In the genomic region with DNA sequence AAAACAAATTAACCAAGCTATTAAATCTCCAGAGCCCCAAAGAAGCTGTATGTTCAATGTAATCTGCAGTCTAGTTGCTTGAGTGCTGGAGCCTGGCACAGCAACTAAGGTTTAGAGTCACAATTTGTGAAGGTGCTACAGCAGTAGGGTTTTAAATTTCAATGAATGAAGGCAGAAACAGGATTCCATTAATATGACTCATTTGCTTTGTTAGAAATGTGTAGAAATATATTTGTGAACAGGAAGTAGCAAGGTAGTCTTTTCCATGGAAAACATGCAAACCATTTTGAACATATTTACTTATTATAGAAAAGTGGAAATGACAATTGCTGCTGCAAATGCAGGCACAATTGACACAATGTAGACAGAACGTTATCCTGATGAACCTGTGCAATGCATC, we compare ENCODE assay signal across 23 cellular contexts.
A peak's percentile ranks its signal among the peaks of the same experiment; 100 is the strongest.
DNase-seq lines count a peak whose midpoint lies in the region; TF ChIP-seq lines count a peak whose summit lies in the region.
"Had no signal": no experiment of that assay in that cellular context is flagged by ENCODE, and none has a peak within 500 bp of the region (broad histone marks: within the 10 kb centered on the region; RNA-seq: fewer than 3 reads in every experiment).

No MANE protein-coding gene starts in this region.

- H3K27me3 ChIP-seq in GM23248 (replicated peaks; ENCODE audit: insufficient read depth) (no peaks in the 10 kb centered on the region; the same call in 1 of the 2 replicates), neural cell (ENCODE audit: insufficient read depth, low read depth, low read length) (no peaks in the 10 kb centered on the region)
- H3K27me3 ChIP-seq: cardiac muscle cell, Peyer's patch, SJSA1, suprapubic skin, uterus had no signal

- H4K20me1 ChIP-seq in GM23248 (ENCODE audit: insufficient read depth) (no peaks in the 10 kb centered on the region), neural cell (ENCODE audit: insufficient read depth) (no peaks in the 10 kb centered on the region)

- no peak overlapping the region for H3K27ac ChIP-seq in GM23248
- no peak overlapping the region for H3K27ac ChIP-seq in neural cell (ENCODE audit: low read length)
- H3K27ac ChIP-seq: cardiac muscle cell, Peyer's patch, SJSA1, suprapubic skin, uterus had no signal

- H3K9me2 ChIP-seq in GM23248 (ENCODE audit: insufficient read depth): no peaks in the 10 kb centered on the region
- H3K9me2 ChIP-seq in neural cell (ENCODE audit: insufficient read depth, low read length): no peaks in the 10 kb centered on the region

- peak; percentile 17 for TF ChIP-seq EP300 in neural cell (conservative IDR thresholded peaks at IDR 0.05; ENCODE audit: poor library complexity, severe bottlenecking)

- no peak overlapping the region for H3K4me3 Mint-ChIP-seq in T-helper 2 cell treated with Interferon-gamma antibody and Interleukin-4, amounts not matched to agents 5 μg/mL and 100 μg/mL, for 36 hours
- H3K4me3 Mint-ChIP-seq: activated CD4-positive, alpha-beta memory T cell treated with anti-CD3 and anti-CD28 coated beads for 36 hours; activated T-helper 17 cell treated with anti-CD3 and anti-CD28 coated beads, Interleukin-2, amount 50 U/mL, for 72 hours; dendritic cell treated with granulocyte-macrophage colony-stimulating factor and Interleukin-4, amounts not matched to agents 40 ng/mL and 50 ng/mL, for 4 days; memory B cell had no signal

- DNase-seq in GM23248 (peak; percentile 1), M059J (ENCODE audit: low read depth) (peak; percentile 12), choroid plexus epithelial cell (ENCODE audit: low read depth) (peak; percentile 1), ACHN (no peak), NCI-H2227 (lab: John Stamatoyannopoulos, UW; ENCODE audit: unreplicated experiment) (no peak)
- DNase-seq in T-helper 2 cell treated with Interferon-gamma antibody and Interleukin-4, amounts not matched to agents 5 μg/mL and 100 μg/mL, for 36 hours (ENCODE audit: low spot score): no peak
- DNase-seq: activated CD4-positive, alpha-beta memory T cell treated with anti-CD3 and anti-CD28 coated beads for 36 hours; activated naive CD4-positive, alpha-beta T cell treated with anti-CD3 and anti-CD28 coated beads, Interleukin-2, amount 50 U/mL, for 16 hours; amniotic stem cell; glutamatergic neuron; left cardiac atrium; NCI-H146; NCI-H524; Peyer's patch; stimulated activated naive CD4-positive, alpha-beta T cell; uterus had no signal

- H3K79me2 ChIP-seq in GM23248 (ENCODE audit: insufficient read depth) (no peaks in the 10 kb centered on the region), neural cell (replicated peaks; ENCODE audit: insufficient read depth, low read length) (no peaks in the 10 kb centered on the region)

- no peak overlapping the region for H3K9ac ChIP-seq in GM23248
- no peak overlapping the region for H3K9ac ChIP-seq in neural cell (ENCODE audit: low read length)

- H3K27ac Mint-ChIP-seq in T-helper 2 cell treated with Interferon-gamma antibody and Interleukin-4, amounts not matched to agents 5 μg/mL and 100 μg/mL, for 36 hours: no peak overlapping the region
- H3K27ac Mint-ChIP-seq: activated CD4-positive, alpha-beta memory T cell treated with anti-CD3 and anti-CD28 coated beads for 36 hours; activated T-helper 17 cell treated with anti-CD3 and anti-CD28 coated beads, Interleukin-2, amount 50 U/mL, for 72 hours; dendritic cell treated with granulocyte-macrophage colony-stimulating factor and Interleukin-4, amounts not matched to agents 40 ng/mL and 50 ng/mL, for 4 days; memory B cell had no signal

- no peaks in the 10 kb centered on the region for H3K4me1 Mint-ChIP-seq in T-helper 2 cell treated with Interferon-gamma antibody and Interleukin-4, amounts not matched to agents 5 μg/mL and 100 μg/mL, for 36 hours (ENCODE audit: low read depth)
- H3K4me1 Mint-ChIP-seq: memory B cell had no signal

- H3K27me3 Mint-ChIP-seq in T-helper 2 cell treated with Interferon-gamma antibody and Interleukin-4, amounts not matched to agents 5 μg/mL and 100 μg/mL, for 36 hours (ENCODE audit: low read depth): no peaks in the 10 kb centered on the region
- H3K27me3 Mint-ChIP-seq: activated CD4-positive, alpha-beta memory T cell treated with anti-CD3 and anti-CD28 coated beads for 36 hours; dendritic cell treated with granulocyte-macrophage colony-stimulating factor and Interleukin-4, amounts not matched to agents 40 ng/mL and 50 ng/mL, for 4 days; memory B cell had no signal

- H3K9me3 ChIP-seq in GM23248 (ENCODE audit: low read depth): no peaks in the 10 kb centered on the region
- no peaks in the 10 kb centered on the region for H3K9me3 ChIP-seq in neural cell (ENCODE audit: low read length)
- H3K9me3 ChIP-seq: Peyer's patch, SJSA1, suprapubic skin, uterus had no signal

- H3K9me3 Mint-ChIP-seq in T-helper 2 cell treated with Interferon-gamma antibody and Interleukin-4, amounts not matched to agents 5 μg/mL and 100 μg/mL, for 36 hours: no peaks in the 10 kb centered on the region
- H3K9me3 Mint-ChIP-seq: activated CD4-positive, alpha-beta memory T cell treated with anti-CD3 and anti-CD28 coated beads for 36 hours; activated T-helper 17 cell treated with anti-CD3 and anti-CD28 coated beads, Interleukin-2, amount 50 U/mL, for 72 hours; dendritic cell treated with granulocyte-macrophage colony-stimulating factor and Interleukin-4, amounts not matched to agents 40 ng/mL and 50 ng/mL, for 4 days; memory B cell had no signal

- WGBS in GM23248 (ENCODE audit: low coverage in 1 of 2, low lambda C conversion rate in 2 of 2, missing lambda C conversion rate in 2 of 2), 2 experiments: 25 to 28% methylated on average over 1 of the region's 1 CpG

- H3K4me2 ChIP-seq in GM23248 (ENCODE audit: unreplicated experiment): no peak overlapping the region
- H3K4me2 ChIP-seq in neural cell (ENCODE audit: low read length): no peak overlapping the region

- H3K36me3 Mint-ChIP-seq in T-helper 2 cell treated with Interferon-gamma antibody and Interleukin-4, amounts not matched to agents 5 μg/mL and 100 μg/mL, for 36 hours (ENCODE audit: low read depth): no peaks in the 10 kb centered on the region
- H3K36me3 Mint-ChIP-seq: activated CD4-positive, alpha-beta memory T cell treated with anti-CD3 and anti-CD28 coated beads for 36 hours; memory B cell had no signal

- H3K36me3 ChIP-seq in GM23248 (ENCODE audit: low read depth): no peaks in the 10 kb centered on the region
- no peaks in the 10 kb centered on the region for H3K36me3 ChIP-seq in neural cell (ENCODE audit: insufficient read depth, low read length)
- H3K36me3 ChIP-seq: cardiac muscle cell, Peyer's patch, SJSA1, suprapubic skin, uterus had no signal

- H3F3A ChIP-seq in GM23248 (ENCODE audit: insufficient read depth) (no peaks in the 10 kb centered on the region), neural cell (ENCODE audit: insufficient read depth, low read length, poor library complexity, severe bottlenecking) (no peaks in the 10 kb centered on the region)

- in situ Hi-C loops in GM23248 (cut with MboI): no loop called here
- in situ Hi-C loops in ACHN (cut with HindIII; ENCODE audit: low pct_ligation_motif_present, low pct_unique_long_range_greater_than_20kb, low sequenced_read_pairs): no loop called here

- no peaks in the 10 kb centered on the region for H3K4me1 ChIP-seq in GM23248 (ENCODE audit: insufficient read depth)
- H3K4me1 ChIP-seq: Peyer's patch, SJSA1, suprapubic skin, uterus had no signal

- TF ChIP-seq CTCF in choroid plexus epithelial cell (conservative IDR thresholded peaks at IDR 0.05; ENCODE audit: low read depth, low read length) (no peak), neural cell (IDR thresholded peaks at IDR 0.05; ENCODE audit: poor library complexity, severe bottlenecking) (no peak)

- TF ChIP-seq RAD21 in neural cell (conservative IDR thresholded peaks at IDR 0.05): no peak

- H2AFZ ChIP-seq in GM23248 (no peak overlapping the region), neural cell (ENCODE audit: low read depth, low read length) (no peak overlapping the region)

- H3K4me3 ChIP-seq in GM23248 (no peak overlapping the region), choroid plexus epithelial cell (ENCODE audit: low read depth, low read length) (no peak overlapping the region), neural cell (ENCODE audit: low read length) (no peak overlapping the region)
- H3K4me3 ChIP-seq: cardiac muscle cell, Peyer's patch, SJSA1, suprapubic skin, uterus had no signal

TF ChIP-seq in neural cell, 6 proteins besides CTCF, POLR2A, EP300 and RAD21:
- TF ChIP-seq MXI1 (conservative IDR thresholded peaks at IDR 0.05; ENCODE audit: poor library complexity, severe bottlenecking) (no peak), EZH2 (IDR thresholded peaks at IDR 0.05; ENCODE audit: borderline replicate concordance, insufficient read depth, low read length, poor library complexity, severe bottlenecking) (no peak), SMC3 (conservative IDR thresholded peaks at IDR 0.05; ENCODE audit: poor library complexity) (no peak), POLR2AphosphoS5 (IDR thresholded peaks at IDR 0.05) (no peak), TAF1 (IDR thresholded peaks at IDR 0.05; ENCODE audit: low read depth) (no peak)
- TF ChIP-seq, protein P1, sequence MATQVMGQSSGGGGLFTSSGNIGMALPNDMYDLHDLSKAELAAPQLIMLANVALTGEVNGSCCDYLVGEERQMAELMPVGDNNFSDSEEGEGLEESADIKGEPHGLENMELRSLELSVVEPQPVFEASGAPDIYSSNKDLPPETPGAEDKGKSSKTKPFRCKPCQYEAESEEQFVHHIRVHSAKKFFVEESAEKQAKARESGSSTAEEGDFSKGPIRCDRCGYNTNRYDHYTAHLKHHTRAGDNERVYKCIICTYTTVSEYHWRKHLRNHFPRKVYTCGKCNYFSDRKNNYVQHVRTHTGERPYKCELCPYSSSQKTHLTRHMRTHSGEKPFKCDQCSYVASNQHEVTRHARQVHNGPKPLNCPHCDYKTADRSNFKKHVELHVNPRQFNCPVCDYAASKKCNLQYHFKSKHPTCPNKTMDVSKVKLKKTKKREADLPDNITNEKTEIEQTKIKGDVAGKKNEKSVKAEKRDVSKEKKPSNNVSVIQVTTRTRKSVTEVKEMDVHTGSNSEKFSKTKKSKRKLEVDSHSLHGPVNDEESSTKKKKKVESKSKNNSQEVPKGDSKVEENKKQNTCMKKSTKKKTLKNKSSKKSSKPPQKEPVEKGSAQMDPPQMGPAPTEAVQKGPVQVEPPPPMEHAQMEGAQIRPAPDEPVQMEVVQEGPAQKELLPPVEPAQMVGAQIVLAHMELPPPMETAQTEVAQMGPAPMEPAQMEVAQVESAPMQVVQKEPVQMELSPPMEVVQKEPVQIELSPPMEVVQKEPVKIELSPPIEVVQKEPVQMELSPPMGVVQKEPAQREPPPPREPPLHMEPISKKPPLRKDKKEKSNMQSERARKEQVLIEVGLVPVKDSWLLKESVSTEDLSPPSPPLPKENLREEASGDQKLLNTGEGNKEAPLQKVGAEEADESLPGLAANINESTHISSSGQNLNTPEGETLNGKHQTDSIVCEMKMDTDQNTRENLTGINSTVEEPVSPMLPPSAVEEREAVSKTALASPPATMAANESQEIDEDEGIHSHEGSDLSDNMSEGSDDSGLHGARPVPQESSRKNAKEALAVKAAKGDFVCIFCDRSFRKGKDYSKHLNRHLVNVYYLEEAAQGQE (IDR thresholded peaks at IDR 0.05; ENCODE audit: borderline replicate concordance): no peak
TF ChIP-seq in neural cell: peak in this region for 0.

Comparison
In these comparisons a context has a peak if more than half of its experiments do, and no peak if none do; other contexts are left out.
1. DNase-seq: peak in GM23248 (single experiment), M059J (single experiment) and choroid plexus epithelial cell (single experiment); none in ACHN (single experiment), T-helper 2 cell treated with Interferon-gamma antibody and Interleukin-4, amounts not matched to agents 5 μg/mL and 100 μg/mL, for 36 hours (single experiment) and NCI-H2227 (single experiment).